In the genomic region with DNA sequence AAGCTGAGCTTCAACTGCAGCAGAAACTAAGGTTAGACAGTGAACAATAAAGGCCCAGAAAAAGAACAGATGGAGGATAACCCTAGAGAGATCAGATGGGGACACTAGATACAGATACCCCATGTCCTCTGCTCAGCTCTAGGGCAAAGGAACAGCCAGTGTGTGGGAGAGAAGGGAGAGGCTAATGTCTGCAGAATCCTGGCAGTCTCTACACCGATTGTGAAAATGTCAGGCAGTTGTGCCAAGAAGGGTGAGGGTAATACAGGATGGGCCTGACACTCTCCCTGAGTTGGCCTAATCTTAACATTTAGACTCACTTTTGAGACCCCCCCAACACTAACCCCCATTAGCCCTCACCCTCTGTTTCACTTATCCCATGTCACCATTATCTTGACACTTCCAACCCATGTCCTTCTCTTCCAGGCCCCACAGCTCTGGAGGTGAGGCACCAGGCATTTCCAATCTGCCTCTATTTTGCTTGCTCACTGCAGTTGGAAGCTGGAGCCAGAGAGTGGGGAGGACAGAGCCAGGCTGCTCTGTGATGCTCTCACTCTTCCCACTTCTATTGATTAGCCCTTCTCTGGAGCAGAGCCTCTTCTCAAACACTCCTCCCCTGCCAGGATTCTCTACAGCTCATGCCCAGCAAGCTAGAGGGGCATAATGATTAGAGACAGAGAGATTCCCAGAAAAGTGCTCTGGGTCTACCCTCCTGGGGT, we compare ENCODE assay signal across 21 cellular contexts. TPM values are rescaled to one million over a fixed set of nuclear protein-coding genes. Genes with fewer than 3 reads are reported as not detected.
DNase-seq lines count a peak whose midpoint lies in the region; ATAC-seq and TF ChIP-seq lines count a peak whose summit lies in the region.
"Had no signal": no experiment of that assay in that cellular context is flagged by ENCODE, and none has a peak within 500 bp of the region (broad histone marks: within the 10 kb centered on the region; RNA-seq: fewer than 3 reads in every experiment).

No MANE protein-coding gene starts in this region.

- H3K36me3 Mint-ChIP-seq in nephron progenitor cell (ENCODE audit: low read depth): no peaks in the 10 kb centered on the region

- WGBS in gastroesophageal sphincter (ENCODE audit: low coverage in 1 of 2), 2 donors: 13 to 17% methylated on average over 1 of the region's 1 CpG
- 11 to 24% methylated on average over 1 of the region's 1 CpG for WGBS in tibial nerve, 2 donors

- H3K4me3 ChIP-seq in gastroesophageal sphincter (no peak overlapping the region), tibial nerve (no peak overlapping the region)
- H3K4me3 ChIP-seq: GM12878, Peyer's patch, thyroid gland had no signal

- no peaks in the 10 kb centered on the region for H3K9me3 Mint-ChIP-seq in nephron progenitor cell

- TF ChIP-seq POLR2A in gastroesophageal sphincter (IDR thresholded peaks at IDR 0.05) (no peak), tibial nerve (IDR thresholded peaks at IDR 0.05) (no peak)

- no peak for DNase-seq in caudate nucleus (lab: John Stamatoyannopoulos, UW)
- no peak for DNase-seq in nephron progenitor cell
- DNase-seq in tibial nerve (ENCODE audit: low spot score in 2 of 2): no peak
- no peak for DNase-seq in NCI-H2081 (lab: John Stamatoyannopoulos, UW)
- no peak for DNase-seq in DMS79 (lab: John Stamatoyannopoulos, UW)
- DNase-seq: activated CD4-positive, alpha-beta T cell treated with anti-CD3 and anti-CD28 coated beads for 4 hours; activated effector memory CD4-positive, alpha-beta T cell treated with anti-CD3 and anti-CD28 coated beads, Interleukin-2, amount 50 U/mL, for 16 hours; BE2C; Calu3; cortex of kidney; midbrain; NCI-H2171; occipital lobe; Peyer's patch; SK-N-SH; stimulated activated CD4-positive, alpha-beta T cell treated with anti-CD3 and anti-CD28 coated beads, Interleukin-4, amount 100 ng/mL, for 24 hours; stimulated activated CD8-positive, alpha-beta memory T cell treated with anti-CD3 and anti-CD28 coated beads, Interleukin-4, amount 100 ng/mL, for 48 hours; thyroid gland had no signal

- no peaks in the 10 kb centered on the region for H3K36me3 ChIP-seq in gastroesophageal sphincter
- no peaks in the 10 kb centered on the region for H3K36me3 ChIP-seq in tibial nerve
- H3K36me3 ChIP-seq: BE2C, Peyer's patch, thyroid gland had no signal

- no peak for TF ChIP-seq CTCF in gastroesophageal sphincter (IDR thresholded peaks at IDR 0.05)
- TF ChIP-seq CTCF in nephron progenitor cell (IDR thresholded peaks at IDR 0.05): no peak
- no peak for TF ChIP-seq CTCF in tibial nerve (IDR thresholded peaks at IDR 0.05)

- ATAC-seq in gastroesophageal sphincter (no peak), HG03520 (IDR thresholded peaks at IDR 0.05; ENCODE audit: unreplicated experiment) (no peak)
- ATAC-seq: GM12878 had no signal

- peaks cover 38% of the 10 kb centered on the region for H3K4me1 Mint-ChIP-seq in nephron progenitor cell

- H3K27ac ChIP-seq in caudate nucleus (ENCODE audit: low read depth, low read length): peak overlapping the region; percentile 54
- H3K27ac ChIP-seq in gastroesophageal sphincter: peak overlapping the region; percentile 65 to 97 (median 88)
- peak overlapping the region; percentile 37 to 91 (median 74) for H3K27ac ChIP-seq in tibial nerve
- H3K27ac ChIP-seq: thyroid gland had no signal

- H3K27ac Mint-ChIP-seq in nephron progenitor cell: peak overlapping the region; percentile 11

- TF ChIP-seq EP300 in gastroesophageal sphincter (IDR thresholded peaks at IDR 0.05) (no peak), tibial nerve (IDR thresholded peaks at IDR 0.05) (no peak)

- no peak overlapping the region for H3K4me3 Mint-ChIP-seq in nephron progenitor cell

- peaks cover 54% of the 10 kb centered on the region for H3K27me3 Mint-ChIP-seq in nephron progenitor cell (ENCODE audit: low read depth, poor library complexity)

- peaks cover under 1 to 92% (median 39%) of the 10 kb centered on the region in 3 donors for H3K4me1 ChIP-seq in gastroesophageal sphincter
- peaks cover 0 to 90% (median 36%) of the 10 kb centered on the region in 4 donors for H3K4me1 ChIP-seq in tibial nerve

- no peaks in the 10 kb centered on the region for H3K27me3 ChIP-seq in gastroesophageal sphincter
- H3K27me3 ChIP-seq in tibial nerve: no peaks in the 10 kb centered on the region
- H3K27me3 ChIP-seq: Peyer's patch, thyroid gland had no signal

- H3K9me3 ChIP-seq in gastroesophageal sphincter: no peaks in the 10 kb centered on the region
- H3K9me3 ChIP-seq in tibial nerve: no peaks in the 10 kb centered on the region
- H3K9me3 ChIP-seq: BE2C, Peyer's patch, SK-N-SH, thyroid gland had no signal

RNA-seq across cellular contexts. Expression of a gene that starts 3.0 kb away (rescaled TPM):
- total RNA-seq in gastroesophageal sphincter (100 to 1,000 TPM; 187 to 214 (median 196) TPM), tibial nerve (100 to 1,000 TPM; 212 to 322 (median 264) TPM)

RNA-seq across cellular contexts. Expression of a gene that starts 5.2 kb away (rescaled TPM):
- 100 to 1,000 TPM; 143 to 260 (median 182) TPM for total RNA-seq in gastroesophageal sphincter
- 100 to 1,000 TPM; 118 to 192 (median 146) TPM for total RNA-seq in tibial nerve

RNA-seq across cellular contexts. Expression of a gene that starts 7.3 kb away (rescaled TPM):
- total RNA-seq in gastroesophageal sphincter (10 to 100 TPM; 18.0 to 57.0 (median 31.9) TPM), tibial nerve (10 to 100 TPM; 28.0 to 54.6 (median 38.4) TPM)

RNA-seq across cellular contexts. Expression of a gene that starts 16.0 kb away (rescaled TPM):
- total RNA-seq in gastroesophageal sphincter: 100 to 1,000 TPM; 500 to 856 (median 792) TPM
- 100 to 1,000 TPM; 478 to 624 (median 544) TPM for total RNA-seq in tibial nerve

RNA-seq across cellular contexts. Expression of a gene that starts 30.1 kb away (rescaled TPM):
- total RNA-seq in gastroesophageal sphincter (1 to 10 TPM; 2.8 to 9.8 (median 3.6) TPM), tibial nerve (1 to 10 TPM; 1.8 to 5.7 (median 4.0) TPM)
